Comparison of ENCODE assay signal across 1 cellular context in genomic region chr2:240560084-240560479, GRCh38.
TF ChIP-seq lines count a peak whose summit lies in the region.

DUSP28 (plus strand) TSS chr2:240560357; CDS start chr2:240560685, 328 bp downstream.

TF ChIP-seq in SK-N-SH, 30 proteins besides CTCF, POLR2A, EP300 and RAD21 (continued from another document):
- no peak for TF ChIP-seq USF2 (IDR thresholded peaks at IDR 0.05; ENCODE audit: borderline replicate concordance, low read depth, low read length)
- no peak for TF ChIP-seq CHD2 (IDR thresholded peaks at IDR 0.05; ENCODE audit: low read length, partially characterized antibody)
- no peak for TF ChIP-seq IRF3 (IDR thresholded peaks at IDR 0.05; ENCODE audit: low read depth, low read length)
- TF ChIP-seq SIN3A (IDR thresholded peaks at IDR 0.05; ENCODE audit: borderline replicate concordance, low read depth, low read length): peak; percentile 68; the same call in 1 of the 2 replicates
- TF ChIP-seq GABPA (IDR thresholded peaks at IDR 0.05; ENCODE audit: low read depth): no peak
- TF ChIP-seq FOXJ3 (CRISPR knock-in tag; IDR thresholded peaks at IDR 0.05): no peak
- TF ChIP-seq RXRA (IDR thresholded peaks at IDR 0.05; ENCODE audit: borderline replicate concordance, low read depth): no peak
- 0 out of 2 replicates have a peak, but pooled peaks have one; percentile 12 for TF ChIP-seq YY1 (IDR thresholded peaks at IDR 0.05; ENCODE audit: low read depth)
- TF ChIP-seq ELF1 (IDR thresholded peaks at IDR 0.05): 0 out of 2 replicates have a peak, but pooled peaks have one; percentile 16
- TF ChIP-seq NRF1 (IDR thresholded peaks at IDR 0.05; ENCODE audit: low read depth, low read length): 0 out of 2 replicates have a peak, but pooled peaks have one; percentile 14
- no peak for TF ChIP-seq TEAD4 (IDR thresholded peaks at IDR 0.05; ENCODE audit: borderline replicate concordance, insufficient read depth)
- TF ChIP-seq RCOR1 (IDR thresholded peaks at IDR 0.05; ENCODE audit: low read length): no peak
- TF ChIP-seq MXI1 (IDR thresholded peaks at IDR 0.05; ENCODE audit: low read depth, low read length): peak; percentile 99
- peak; percentile 71 for TF ChIP-seq TAF1 (IDR thresholded peaks at IDR 0.05; ENCODE audit: borderline replicate concordance, low read depth, low read length)
- no peak for TF ChIP-seq NFIC (IDR thresholded peaks at IDR 0.05; ENCODE audit: borderline replicate concordance)
- 0 out of 2 replicates have a peak, but pooled peaks have one; percentile 3 for TF ChIP-seq PBX3 (IDR thresholded peaks at IDR 0.05)
- TF ChIP-seq MAX (IDR thresholded peaks at IDR 0.05; ENCODE audit: low read depth): peak; percentile 100
- no peak for TF ChIP-seq REST (IDR thresholded peaks at IDR 0.05; ENCODE audit: low read depth, low read length)
